11 cellular contexts compared by ENCODE assay signal in the genomic region with DNA sequence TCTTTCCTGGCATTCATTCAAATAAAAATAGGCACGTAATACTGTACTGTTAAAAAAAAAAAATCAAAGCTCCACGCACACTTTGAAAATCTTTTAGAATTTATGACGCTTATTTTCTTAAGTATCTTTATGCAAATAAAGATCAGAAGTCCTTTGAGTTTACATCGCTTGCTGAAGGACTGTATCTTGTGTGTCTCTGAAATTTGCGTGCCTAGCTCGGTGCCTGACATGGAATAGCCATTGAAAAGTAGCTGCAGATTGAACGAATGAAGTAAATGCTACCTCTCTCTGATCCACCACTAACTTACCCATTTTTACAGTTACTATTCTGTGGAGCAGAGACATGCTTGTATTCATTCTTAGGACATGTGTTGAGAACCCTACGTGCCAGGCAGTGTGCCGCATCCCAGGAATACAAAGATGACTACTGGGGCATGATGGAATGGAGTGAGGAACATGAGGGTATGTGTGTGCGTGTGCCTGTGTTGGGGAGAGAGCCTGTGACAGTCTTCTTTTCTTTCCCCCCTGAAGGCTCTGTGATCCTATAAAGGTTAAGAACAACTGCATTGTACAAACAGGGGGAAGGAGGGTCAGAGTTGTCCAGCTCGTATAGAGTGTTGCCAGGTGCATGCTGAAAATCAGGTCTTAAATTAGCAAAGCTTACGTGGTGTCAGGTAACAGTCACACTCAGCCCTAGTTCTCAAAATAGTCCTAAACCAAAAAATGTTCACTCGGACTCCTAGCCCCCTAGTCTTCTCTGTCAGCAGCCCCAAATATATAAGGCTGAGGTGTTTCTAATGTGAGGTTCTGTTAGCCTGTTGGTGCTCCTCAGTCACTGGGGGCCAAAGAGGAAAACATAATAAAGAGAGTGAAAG.
DNase-seq lines count a peak whose midpoint lies in the region; ATAC-seq and TF ChIP-seq lines count a peak whose summit lies in the region.
"Had no signal": no experiment of that assay in that cellular context is flagged by ENCODE, and none has a peak within 500 bp of the region (broad histone marks: within the 10 kb centered on the region; RNA-seq: fewer than 3 reads in every experiment).

No MANE protein-coding gene starts in this region.

- no peak overlapping the region for H3K27ac Mint-ChIP-seq in memory B cell

- peak overlapping the region; percentile 71 to 99 (median 82) for H3K9ac ChIP-seq in BLaER1 treated with 17β-estradiol and CSF1 and Interleukin-3, amounts not matched to agents 10 nM and 100 nM
- peak overlapping the region; percentile 31 for H3K9ac ChIP-seq in DND-41 (ENCODE audit: low read depth, low read length)
- H3K9ac ChIP-seq in SU-DHL-6 (ENCODE audit: low read length), result peak overlapping the region; percentile 14; the same call in 1 of the 2 replicates

- ATAC-seq in DND-41 (ENCODE audit: insufficient read depth, low read depth) (no peak), memory B cell (ENCODE audit: low read depth) (no peak)
- no peak for ATAC-seq in activated CD4-positive, CD25-positive, alpha-beta regulatory T cell treated with anti-CD3 and anti-CD28 coated beads, Interleukin-2, amount 50 U/mL, for 24 hours

- H3K4me3 ChIP-seq in BLaER1 treated with 17β-estradiol and CSF1 and Interleukin-3, amounts not matched to agents 10 nM and 100 nM, result peak overlapping the region; percentile 24 to 65 (median 54); a peak in 19 of 20 replicates
- 0 out of 4 replicates have a peak overlapping the region, but pooled peaks of 1 of the 2 experiments have one; percentile 26 for H3K4me3 ChIP-seq in DND-41 (ENCODE audit: low read depth in 1 of 2, low read length in 2 of 2)
- no peak overlapping the region for H3K4me3 ChIP-seq in SU-DHL-6 (ENCODE audit: insufficient read depth, low read length, poor library complexity, severe bottlenecking)

- H3K27me3 Mint-ChIP-seq in memory B cell, result no peaks in the 10 kb centered on the region

- H3K27ac ChIP-seq in BLaER1 treated with 17β-estradiol and CSF1 and Interleukin-3, amounts not matched to agents 10 nM and 100 nM, result peak overlapping the region; percentile 81 to 100 (median 98)
- H3K27ac ChIP-seq in DND-41 (ENCODE audit: low read length) (peak overlapping the region; percentile 81), SU-DHL-6 (ENCODE audit: low read depth, low read length) (peak overlapping the region; percentile 34)

- H3K4me1 Mint-ChIP-seq in memory B cell, result peaks cover 78% of the 10 kb centered on the region

- no peaks in the 10 kb centered on the region for H3K27me3 ChIP-seq in BLaER1 treated with 17β-estradiol and CSF1 and Interleukin-3, amounts not matched to agents 10 nM and 100 nM
- no peaks in the 10 kb centered on the region for H3K27me3 ChIP-seq in DND-41 (ENCODE audit: insufficient read depth, low read length, poor library complexity)
- H3K27me3 ChIP-seq in SU-DHL-6 (ENCODE audit: low read length), result no peaks in the 10 kb centered on the region

- peaks cover 89 to 96% (median 91%) of the 10 kb centered on the region in 10 experiments for H3K4me1 ChIP-seq in BLaER1 treated with 17β-estradiol and CSF1 and Interleukin-3, amounts not matched to agents 10 nM and 100 nM
- H3K4me1 ChIP-seq in DND-41 (ENCODE audit: insufficient read depth, low read length), result peaks cover 86% of the 10 kb centered on the region

- H3K9me3 ChIP-seq in BLaER1 treated with 17β-estradiol and CSF1 and Interleukin-3, amounts not matched to agents 10 nM and 100 nM (replicated peaks in 1 of 11), result peaks cover 0 to 36% (median 30%) of the 10 kb centered on the region in 11 experiments; a peak in 18 of 22 replicates
- H3K9me3 ChIP-seq in DND-41 (ENCODE audit: insufficient read depth, low read length, severe bottlenecking), result peaks cover 6% of the 10 kb centered on the region
- no peaks in the 10 kb centered on the region for H3K9me3 ChIP-seq in SU-DHL-6 (ENCODE audit: insufficient read depth, low read length)

- peak overlapping the region; percentile 82 for H3K4me3 Mint-ChIP-seq in memory B cell

- H3K36me3 Mint-ChIP-seq in memory B cell, result peaks cover 36% of the 10 kb centered on the region

- peaks cover 92% of the 10 kb centered on the region for H3K79me2 ChIP-seq in DND-41 (ENCODE audit: insufficient read depth, low read length)
- H3K79me2 ChIP-seq in SU-DHL-6 (ENCODE audit: insufficient read depth, low read length), result no peaks in the 10 kb centered on the region; the same call in 1 of the 2 replicates

- TF ChIP-seq CTCF in DND-41 (IDR thresholded peaks at IDR 0.05; ENCODE audit: borderline replicate concordance, extremely low read depth, low read length, poor library complexity, severe bottlenecking) (no peak), SU-DHL-6 (IDR thresholded peaks at IDR 0.05; ENCODE audit: insufficient read depth, low read length, poor library complexity, severe bottlenecking) (no peak)

- peaks cover 35 to 83% (median 67%) of the 10 kb centered on the region in 11 experiments; a peak in 21 of 22 replicates for H4K20me1 ChIP-seq in BLaER1 treated with 17β-estradiol and CSF1 and Interleukin-3, amounts not matched to agents 10 nM and 100 nM
- peaks cover 9% of the 10 kb centered on the region; the same call in 1 of the 2 replicates for H4K20me1 ChIP-seq in DND-41 (ENCODE audit: insufficient read depth, low read length)
- H4K20me1 ChIP-seq in SU-DHL-6 (ENCODE audit: low read depth, low read length), result no peaks in the 10 kb centered on the region

- no peaks in the 10 kb centered on the region for H3K9me3 Mint-ChIP-seq in memory B cell

- peaks cover 36 to 98% (median 84%) of the 10 kb centered on the region in 11 experiments for H3K36me3 ChIP-seq in BLaER1 treated with 17β-estradiol and CSF1 and Interleukin-3, amounts not matched to agents 10 nM and 100 nM
- H3K36me3 ChIP-seq in DND-41 (ENCODE audit: insufficient read depth, low read length) (peaks cover 61% of the 10 kb centered on the region), SU-DHL-6 (ENCODE audit: low read length) (no peaks in the 10 kb centered on the region)

- DNase-seq in DND-41 (no peak), memory B cell (ENCODE audit: low spot score in 2 of 2) (no peak), LoVo (ENCODE audit: low spot score) (no peak), NCI-H510A treated with DMSO at 0.1 percent for 48 hours (lab: John Stamatoyannopoulos, UW) (no peak), SHP77 treated with DMSO at 0.1 percent for 48 hours (lab: John Stamatoyannopoulos, UW) (no peak)
- DNase-seq: COR-L47, NCI-H2081 treated with DMSO at 0.1 percent for 48 hours, retina had no signal

- H3K4me2 ChIP-seq in BLaER1 treated with 17β-estradiol and CSF1 and Interleukin-3, amounts not matched to agents 10 nM and 100 nM, result peak overlapping the region; percentile 92 to 98 (median 95)
- H3K4me2 ChIP-seq in DND-41 (ENCODE audit: insufficient read depth, low read length) (peak overlapping the region; percentile 60), SU-DHL-6 (ENCODE audit: low read depth, low read length, poor library complexity, severe bottlenecking) (peak overlapping the region; percentile 50)

- H3F3A ChIP-seq in SU-DHL-6 (ENCODE audit: insufficient read depth), result peaks cover 4% of the 10 kb centered on the region; the same call in 1 of the 2 replicates

- no peak overlapping the region for H2AFZ ChIP-seq in DND-41 (ENCODE audit: low read depth, low read length)
- no peak overlapping the region for H2AFZ ChIP-seq in SU-DHL-6 (ENCODE audit: low read depth, low read length, severe bottlenecking)

- no peaks in the 10 kb centered on the region for H3K9me2 ChIP-seq in SU-DHL-6 (replicated peaks; ENCODE audit: insufficient read depth, low read length)

Comparison
In these comparisons a context has a peak if more than half of its experiments do, and no peak if none do; other contexts are left out.
1. H3K27ac ChIP-seq: peak in every context shown above with its lines; median percentile 98 in BLaER1 treated with 17β-estradiol and CSF1 and Interleukin-3, amounts not matched to agents 10 nM and 100 nM; 81 in DND-41; 34 in SU-DHL-6.
2. H3K9ac ChIP-seq: peak in every context shown above with its lines; median percentile 82 in BLaER1 treated with 17β-estradiol and CSF1 and Interleukin-3, amounts not matched to agents 10 nM and 100 nM; 31 in DND-41; 14 in SU-DHL-6.